Comparison of ENCODE assay signal across 28 cellular contexts in genomic region chr4:84857296-84857695, GRCh38.
"Had no signal": no experiment of that assay in that cellular context is flagged by ENCODE, and none has a peak within 500 bp of the region (broad histone marks: within the 10 kb centered on the region; RNA-seq: fewer than 3 reads in every experiment).

No MANE protein-coding gene starts in this region.

- H3K27ac ChIP-seq: left lung, neutrophil, parathyroid adenoma, right atrium auricular region, right lobe of liver, testis, transverse colon, upper lobe of left lung, vagina had no signal

- H3K4me1 Mint-ChIP-seq: immature natural killer cell; naive thymus-derived CD4-positive, alpha-beta T cell; stimulated activated memory B cell treated with anti-CD40 and anti-IgM and Interleukin-4, amounts not matched to agents 10 μg/mL and 1 μg/mL and 100 μg/mL, for 72 hours; stimulated activated naive CD8-positive, alpha-beta T cell treated with anti-CD3 and anti-CD28 coated beads, Interleukin-15, amount 100 ng/mL, for 72 hours had no signal

- H3K36me3 ChIP-seq: transverse colon had no signal

- H3K79me2 ChIP-seq: parathyroid adenoma had no signal

- H3K27ac Mint-ChIP-seq: immature natural killer cell; naive thymus-derived CD4-positive, alpha-beta T cell; natural killer cell treated with Interleukin-12 subunit alpha and Interleukin-12 subunit beta and Interleukin-15 and Interleukin-18, amount 100 ng/mL, for 72 hours; stimulated activated memory B cell treated with anti-CD40 and anti-IgM and Interleukin-4, amounts not matched to agents 10 μg/mL and 1 μg/mL and 100 μg/mL, for 72 hours; stimulated activated naive CD8-positive, alpha-beta T cell treated with anti-CD3 and anti-CD28 coated beads, Interleukin-15, amount 100 ng/mL, for 72 hours had no signal

- DNase-seq: immature natural killer cell; kidney; left colon; left lung; mesendoderm; midbrain; mucosa of descending colon; naive thymus-derived CD4-positive, alpha-beta T cell; occipital lobe; right lobe of liver; stimulated activated CD4-positive, alpha-beta T cell treated with anti-CD3 and anti-CD28 coated beads, Interleukin-1b, Interleukin-23, amount 100 ng/mL, for 48 hours; stimulated activated CD4-positive, alpha-beta T cell treated with anti-CD3 and anti-CD28 coated beads, Interleukin-2, amount 100 ng/mL, for 48 hours; stimulated activated CD4-positive, alpha-beta T cell treated with anti-CD3 and anti-CD28 coated beads, Interleukin-4, amount 100 ng/mL, for 4 hours; stimulated activated CD8-positive, alpha-beta memory T cell treated with anti-CD3 and anti-CD28 coated beads, Interleukin-4, amount 100 ng/mL, for 48 hours; stimulated activated naive CD4-positive, alpha-beta T cell treated with Interleukin-2 at 50 U/mL for 16 hours; stimulated activated naive CD8-positive, alpha-beta T cell treated with anti-CD3 and anti-CD28 coated beads, Interleukin-15, amount 100 ng/mL, for 72 hours; testis; thyroid gland; transverse colon; upper lobe of left lung had no signal

- H3K4me2 ChIP-seq: smooth muscle cell had no signal

- H2AFZ ChIP-seq: parathyroid adenoma had no signal

- H3K4me3 Mint-ChIP-seq: immature natural killer cell; naive thymus-derived CD4-positive, alpha-beta T cell; natural killer cell treated with Interleukin-12 subunit alpha and Interleukin-12 subunit beta and Interleukin-15 and Interleukin-18, amount 100 ng/mL, for 72 hours; stimulated activated memory B cell treated with anti-CD40 and anti-IgM and Interleukin-4, amounts not matched to agents 10 μg/mL and 1 μg/mL and 100 μg/mL, for 72 hours; stimulated activated naive CD8-positive, alpha-beta T cell treated with anti-CD3 and anti-CD28 coated beads, Interleukin-15, amount 100 ng/mL, for 72 hours had no signal

- H3K9me3 ChIP-seq: left lung, mucosa of descending colon, neutrophil, right atrium auricular region, right lobe of liver, testis, thyroid gland, transverse colon, upper lobe of left lung, vagina had no signal

- H3K4me3 ChIP-seq: left lung, lung, mucosa of descending colon, right atrium auricular region, right lobe of liver, smooth muscle cell, testis, thyroid gland, transverse colon, upper lobe of left lung, vagina had no signal

- H3K9ac ChIP-seq: parathyroid adenoma had no signal

- H3K9me3 Mint-ChIP-seq: naive thymus-derived CD4-positive, alpha-beta T cell; stimulated activated naive CD8-positive, alpha-beta T cell treated with anti-CD3 and anti-CD28 coated beads, Interleukin-15, amount 100 ng/mL, for 72 hours had no signal

- H3K27me3 Mint-ChIP-seq: naive thymus-derived CD4-positive, alpha-beta T cell; natural killer cell treated with Interleukin-12 subunit alpha and Interleukin-12 subunit beta and Interleukin-15 and Interleukin-18, amount 100 ng/mL, for 72 hours; stimulated activated memory B cell treated with anti-CD40 and anti-IgM and Interleukin-4, amounts not matched to agents 10 μg/mL and 1 μg/mL and 100 μg/mL, for 72 hours; stimulated activated naive CD8-positive, alpha-beta T cell treated with anti-CD3 and anti-CD28 coated beads, Interleukin-15, amount 100 ng/mL, for 72 hours had no signal

- H3K27me3 ChIP-seq: left lung, neutrophil, right atrium auricular region, right lobe of liver, testis, thyroid gland, transverse colon, upper lobe of left lung, vagina had no signal

- H3K4me1 ChIP-seq: left lung, parathyroid adenoma, transverse colon had no signal

- H3K36me3 Mint-ChIP-seq: naive thymus-derived CD4-positive, alpha-beta T cell; natural killer cell treated with Interleukin-12 subunit alpha and Interleukin-12 subunit beta and Interleukin-15 and Interleukin-18, amount 100 ng/mL, for 72 hours; stimulated activated memory B cell treated with anti-CD40 and anti-IgM and Interleukin-4, amounts not matched to agents 10 μg/mL and 1 μg/mL and 100 μg/mL, for 72 hours had no signal
